7 cellular contexts compared by ENCODE assay signal in the genomic region with DNA sequence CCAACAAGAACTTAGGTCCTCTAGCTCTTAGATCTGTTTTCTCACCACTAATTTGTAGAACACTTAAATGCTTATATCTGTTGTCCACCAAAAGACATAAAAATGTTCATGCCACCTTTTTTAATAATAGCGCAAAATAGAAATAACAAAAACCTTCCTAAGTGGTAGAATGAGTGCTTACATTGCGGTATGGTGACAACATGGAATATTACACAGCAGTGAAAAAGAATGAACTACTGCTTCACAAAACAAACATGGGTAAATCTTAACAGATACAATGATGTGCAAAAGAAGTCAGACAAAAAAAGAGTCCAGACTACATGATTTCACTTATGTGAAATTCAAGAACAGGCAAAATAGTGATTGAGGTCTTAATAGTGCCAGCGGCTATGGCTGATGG.
"Had no signal": no experiment of that assay in that cellular context is flagged by ENCODE, and none has a peak within 500 bp of the region (broad histone marks: within the 10 kb centered on the region; RNA-seq: fewer than 3 reads in every experiment).

No MANE protein-coding gene starts in this region.

- FAIRE-seq: G401.6, GM12891, GM12892, GM18507, GM19239 had no signal

- DNase-seq: GDM1, GF-D8 had no signal
